Comparison of ENCODE assay signal across 21 cellular contexts in genomic region chr20:3543901-3544507, GRCh38.
DNase-seq lines count a peak whose midpoint lies in the region; ATAC-seq, FAIRE-seq and TF ChIP-seq lines count a peak whose summit lies in the region.
"Had no signal": no experiment of that assay in that cellular context is flagged by ENCODE, and none has a peak within 500 bp of the region (broad histone marks: within the 10 kb centered on the region; RNA-seq: fewer than 3 reads in every experiment).

No MANE protein-coding gene starts in this region.

- H3K36me3 ChIP-seq in brain microvascular endothelial cell (replicated peaks) (no peaks in the 10 kb centered on the region), keratinocyte (ENCODE audit: control insufficient read depth in 2 of 2, extremely low read depth in 1 of 2, insufficient read depth in 2 of 2, low read length in 2 of 2) (no peaks in the 10 kb centered on the region)
- H3K36me3 ChIP-seq: adrenal gland, WERI-Rb-1 had no signal

- dilution Hi-C loops in keratinocyte (cut with MboI; ENCODE audit: extremely low pct_ligation_motif_present, low sequenced_read_pairs) = no loop called here

- H2AFZ ChIP-seq in keratinocyte (ENCODE audit: control insufficient read depth, low read length) = peak overlapping the region; percentile 23

- FAIRE-seq in keratinocyte (lab: Jason Lieb, UNC) = peak; percentile 100
- FAIRE-seq: kidney, small intestine had no signal

- DNase-seq in A172 (ENCODE audit: low spot score) (peak; percentile 68), LHCN-M2 (ENCODE audit: low read depth) (peak; percentile 17), brain microvascular endothelial cell (peak; percentile 27), keratinocyte (ENCODE audit: low read depth, low spot score) (peak; percentile 100), SKM-1 (lab: John Stamatoyannopoulos, UW; ENCODE audit: unreplicated experiment) (no peak), head of caudate nucleus (no peak)
- DNase-seq: CD4-positive, CD25-positive, alpha-beta regulatory T cell; DMS79; kidney; mucosa of descending colon; NCI-H1092 treated with DMSO at 0.1 percent for 48 hours; NCI-H774; occipital lobe; small intestine; WERI-Rb-1 had no signal

- no peaks in the 10 kb centered on the region for H3K79me2 ChIP-seq in keratinocyte (ENCODE audit: control insufficient read depth, insufficient read depth, low read length)

- H3K27me3 ChIP-seq in brain microvascular endothelial cell (replicated peaks) (no peaks in the 10 kb centered on the region), keratinocyte (ENCODE audit: control insufficient read depth, extremely low read depth, insufficient read depth, low read length) (no peaks in the 10 kb centered on the region)
- H3K27me3 ChIP-seq: adrenal gland, tibial nerve had no signal

- no peak for TF ChIP-seq CTCF in brain microvascular endothelial cell (IDR thresholded peaks at IDR 0.05; ENCODE audit: low read depth, low read length, missing control alignments)
- no peak for TF ChIP-seq CTCF in keratinocyte (optimal IDR thresholded peaks at IDR 0.05 in 1 of 3, IDR thresholded peaks at IDR 0.05 in 1 of 3, conservative IDR thresholded peaks at IDR 0.05 in 1 of 3; ENCODE audit: extremely low read depth in 1 of 3, insufficient read depth in 2 of 3, low read length in 3 of 3)

- no peaks in the 10 kb centered on the region for H4K20me1 ChIP-seq in keratinocyte (ENCODE audit: control insufficient read depth, extremely low read depth, insufficient read depth, low read length)

- in situ Hi-C loops in brain microvascular endothelial cell (cut with HindIII; ENCODE audit: low pct_ligation_motif_present, low sequenced_read_pairs) = no loop called here

- no peak overlapping the region for H3K27ac ChIP-seq in brain microvascular endothelial cell
- peak overlapping the region; percentile 98 for H3K27ac ChIP-seq in keratinocyte (ENCODE audit: control insufficient read depth, insufficient read depth, low read length)
- H3K27ac ChIP-seq: 22Rv1, tibial nerve, WERI-Rb-1 had no signal

- H3K9me3 ChIP-seq in keratinocyte (ENCODE audit: control insufficient read depth, low read depth, low read length) = no peaks in the 10 kb centered on the region
- H3K9me3 ChIP-seq: adrenal gland, mucosa of descending colon, tibial nerve had no signal

- peak overlapping the region; percentile 67 for H3K9ac ChIP-seq in keratinocyte (ENCODE audit: control insufficient read depth, extremely low read depth, insufficient read depth, low read length)

- H3K4me2 ChIP-seq in keratinocyte (ENCODE audit: control insufficient read depth, extremely low read depth, insufficient read depth, low read depth, low read length) = peak overlapping the region; percentile 77

- intact Hi-C loops in head of caudate nucleus (cut with DNase I) = no loop called here

- peaks cover 34% of the 10 kb centered on the region for H3K4me1 ChIP-seq in keratinocyte (ENCODE audit: control insufficient read depth, extremely low read depth, insufficient read depth, low read length)

- ATAC-seq in HG03520 (IDR thresholded peaks at IDR 0.05; ENCODE audit: unreplicated experiment) (no peak), GM21529 (IDR thresholded peaks at IDR 0.05; ENCODE audit: unreplicated experiment) (no peak)
- ATAC-seq: mucosa of descending colon; stimulated activated effector memory CD8-positive, alpha-beta T cell treated with anti-CD3 and anti-CD28 coated beads, Interleukin-12 subunit alpha, Interleukin-12 subunit beta, amount 100 ng/mL, for 72 hours had no signal

- H3K9me1 ChIP-seq in keratinocyte (ENCODE audit: control insufficient read depth, extremely low read depth, insufficient read depth, low read length) = no peaks in the 10 kb centered on the region

- H3K4me3 ChIP-seq in brain microvascular endothelial cell (ENCODE audit: low read depth, low read length) (no peak overlapping the region), keratinocyte (ENCODE audit: control insufficient read depth in 2 of 3, extremely low read depth in 1 of 3, insufficient read depth in 2 of 3, low read depth in 1 of 3, low read length in 3 of 3) (no peak overlapping the region)
- H3K4me3 ChIP-seq: adrenal gland, mucosa of descending colon, tibial nerve had no signal

Comparison
In these comparisons a context has a peak if more than half of its experiments do, and no peak if none do; other contexts are left out.
1. DNase-seq: peak in A172 (single experiment), LHCN-M2 (single experiment), brain microvascular endothelial cell (single experiment) and keratinocyte (single experiment); none in SKM-1 (single experiment) and head of caudate nucleus (0 of 42).